ENCODE assay signal across 28 cellular contexts in genomic region chr3:11162401-11163345, GRCh38. TPM values are rescaled to one million over a fixed set of nuclear protein-coding genes. Genes with fewer than 3 reads are reported as not detected.
"Had no signal": no experiment of that assay in that cellular context is flagged by ENCODE, and none has a peak within 500 bp of the region (broad histone marks: within the 10 kb centered on the region; RNA-seq: fewer than 3 reads in every experiment).

No MANE protein-coding gene starts in this region.

- H3K27ac Mint-ChIP-seq: activated B cell treated with CpG ODN at 0.5 μM for 24 hours; activated CD4-positive, alpha-beta T cell treated with anti-CD3 and anti-CD28 coated beads for 36 hours; activated naive CD4-positive, alpha-beta T cell treated with anti-CD3 and anti-CD28 coated beads, Interleukin-2, amount 10 ng/mL, durations not matched to agents 7 days and 5 days; activated T-cell treated with anti-CD3 and anti-CD28 coated beads, Interleukin-2, amount 50 U/mL, for 24 hours; activated T-helper 2 cell treated with anti-CD3 and anti-CD28 coated beads, Interferon-gamma antibody, Interleukin-2, Interleukin-4, amounts not matched to agents 10 μg/mL and 5 μg/mL and 100 μg/mL, durations not matched to agents 14 hours and 24 hours and 36 hours; immature natural killer cell; mesothelial cell of epicardium; natural killer cell treated with Interleukin-12 subunit alpha and Interleukin-12 subunit beta and Interleukin-15 and Interleukin-18, amount 100 ng/mL, for 72 hours; stimulated activated memory B cell treated with anti-CD40 and anti-IgM and Interleukin-4, amounts not matched to agents 10 μg/mL and 1 μg/mL and 100 μg/mL, for 72 hours; T-helper 1 cell treated with Interleukin-12 subunit alpha and Interleukin-12 subunit beta and Interleukin-4 antibody, amounts not matched to agents 30 μg/mL and 1 μg/mL, for 36 hours; type B pancreatic cell had no signal

- H3K4me2 ChIP-seq: hepatocyte had no signal

- H3K9me3 ChIP-seq: body of pancreas, ovary, prostate gland, thoracic aorta, vagina had no signal

- H3K9me3 Mint-ChIP-seq: activated B cell treated with CpG ODN at 0.5 μM for 24 hours; activated naive CD4-positive, alpha-beta T cell treated with anti-CD3 and anti-CD28 coated beads, Interleukin-2, amount 10 ng/mL, durations not matched to agents 7 days and 5 days; activated T-cell treated with anti-CD3 and anti-CD28 coated beads, Interleukin-2, amount 50 U/mL, for 24 hours; activated T-helper 2 cell treated with anti-CD3 and anti-CD28 coated beads, Interferon-gamma antibody, Interleukin-2, Interleukin-4, amounts not matched to agents 10 μg/mL and 5 μg/mL and 100 μg/mL, durations not matched to agents 14 hours and 24 hours and 36 hours; immature natural killer cell; mesothelial cell of epicardium; natural killer cell treated with Interleukin-12 subunit alpha and Interleukin-12 subunit beta and Interleukin-15 and Interleukin-18, amount 100 ng/mL, for 72 hours; stimulated activated memory B cell treated with anti-CD40 and anti-IgM and Interleukin-4, amounts not matched to agents 10 μg/mL and 1 μg/mL and 100 μg/mL, for 72 hours; T-helper 1 cell treated with Interleukin-12 subunit alpha and Interleukin-12 subunit beta and Interleukin-4 antibody, amounts not matched to agents 30 μg/mL and 1 μg/mL, for 36 hours; type B pancreatic cell had no signal

- H3K27me3 ChIP-seq: body of pancreas, ovary, vagina had no signal

- H3K4me1 ChIP-seq: body of pancreas, prostate gland had no signal

- H3K4me1 Mint-ChIP-seq: activated CD4-positive, alpha-beta T cell treated with anti-CD3 and anti-CD28 coated beads for 36 hours; activated naive CD4-positive, alpha-beta T cell treated with anti-CD3 and anti-CD28 coated beads, Interleukin-2, amount 10 ng/mL, durations not matched to agents 7 days and 5 days; immature natural killer cell; mesothelial cell of epicardium; stimulated activated memory B cell treated with anti-CD40 and anti-IgM and Interleukin-4, amounts not matched to agents 10 μg/mL and 1 μg/mL and 100 μg/mL, for 72 hours had no signal

- H3K4me3 ChIP-seq: body of pancreas, cardiac muscle cell, hepatocyte, ovary, prostate gland, thoracic aorta, vagina had no signal

- H3K27ac ChIP-seq: body of pancreas, cardiac muscle cell, hepatocyte, prostate gland, vagina had no signal

- H3K36me3 Mint-ChIP-seq: activated naive CD4-positive, alpha-beta T cell treated with anti-CD3 and anti-CD28 coated beads, Interleukin-2, amount 10 ng/mL, durations not matched to agents 7 days and 5 days; immature natural killer cell; mesothelial cell of epicardium; natural killer cell treated with Interleukin-12 subunit alpha and Interleukin-12 subunit beta and Interleukin-15 and Interleukin-18, amount 100 ng/mL, for 72 hours; stimulated activated memory B cell treated with anti-CD40 and anti-IgM and Interleukin-4, amounts not matched to agents 10 μg/mL and 1 μg/mL and 100 μg/mL, for 72 hours; type B pancreatic cell had no signal

- H3K79me2 ChIP-seq: hepatocyte had no signal

- ATAC-seq: activated CD4-positive, alpha-beta T cell treated with anti-CD3 and anti-CD28 coated beads for 36 hours; body of pancreas; left lobe of liver; natural killer cell treated with Interleukin-12 subunit alpha and Interleukin-12 subunit beta and Interleukin-15 and Interleukin-18, amount 100 ng/mL, for 72 hours; stimulated activated memory B cell treated with anti-CD40 and anti-IgM and Interleukin-4, amounts not matched to agents 10 μg/mL and 1 μg/mL and 100 μg/mL, for 72 hours had no signal

- H3K4me3 Mint-ChIP-seq: activated B cell treated with CpG ODN at 0.5 μM for 24 hours; activated CD4-positive, alpha-beta T cell treated with anti-CD3 and anti-CD28 coated beads for 36 hours; activated naive CD4-positive, alpha-beta T cell treated with anti-CD3 and anti-CD28 coated beads, Interleukin-2, amount 10 ng/mL, durations not matched to agents 7 days and 5 days; activated T-cell treated with anti-CD3 and anti-CD28 coated beads, Interleukin-2, amount 50 U/mL, for 24 hours; immature natural killer cell; mesothelial cell of epicardium; natural killer cell treated with Interleukin-12 subunit alpha and Interleukin-12 subunit beta and Interleukin-15 and Interleukin-18, amount 100 ng/mL, for 72 hours; stimulated activated memory B cell treated with anti-CD40 and anti-IgM and Interleukin-4, amounts not matched to agents 10 μg/mL and 1 μg/mL and 100 μg/mL, for 72 hours; T-helper 1 cell treated with Interleukin-12 subunit alpha and Interleukin-12 subunit beta and Interleukin-4 antibody, amounts not matched to agents 30 μg/mL and 1 μg/mL, for 36 hours; type B pancreatic cell had no signal

- H3K36me3 ChIP-seq: cardiac muscle cell, ovary, prostate gland, thoracic aorta, vagina had no signal

- DNase-seq: activated B cell treated with CpG ODN at 0.5 μM for 24 hours; activated CD4-positive, alpha-beta T cell treated with anti-CD3 and anti-CD28 coated beads for 36 hours; activated CD4-positive, alpha-beta T cell treated with anti-CD3 and anti-CD28 coated beads, Interleukin-2, amount 50 U/mL, for 4 hours; activated CD8-positive, alpha-beta memory T cell treated with anti-CD3 and anti-CD28 coated beads for 24 hours; activated CD8-positive, alpha-beta memory T cell treated with anti-CD3 and anti-CD28 coated beads, Interleukin-2, amount 50 U/mL, for 4 hours; activated naive CD4-positive, alpha-beta T cell treated with anti-CD3 and anti-CD28 coated beads, Interleukin-2, amount 10 ng/mL, durations not matched to agents 7 days and 5 days; activated T-cell treated with anti-CD3 and anti-CD28 coated beads, Interleukin-2, amount 50 U/mL, for 24 hours; amygdala; body of pancreas; dermis blood vessel endothelial cell; effector CD8-positive, alpha-beta T cell; erythroblast; foreskin melanocyte; immature natural killer cell; ovary; stimulated activated CD4-positive, alpha-beta T cell treated with anti-CD3 and anti-CD28 coated beads, Interleukin-2, amount 100 ng/mL, for 24 hours had no signal

- H2AFZ ChIP-seq: hepatocyte had no signal

RNA-seq across cellular contexts. Expression of gene HRH1, which starts 8.4 kb away (rescaled TPM):
- total RNA-seq: activated B cell treated with CpG ODN at 0.5 μM for 24 hours, cardiac muscle cell had no signal
- polyA plus RNA-seq: cardiac muscle cell had no signal
